33 cellular contexts compared by ENCODE assay signal in genomic region chr6:109103942-109104341, GRCh38. TPM values are rescaled to one million over a fixed set of nuclear protein-coding genes. Genes with fewer than 3 reads are reported as not detected.
DNase-seq lines count a peak whose midpoint lies in the region; ATAC-seq, FAIRE-seq and TF ChIP-seq lines count a peak whose summit lies in the region.
"Had no signal": no experiment of that assay in that cellular context is flagged by ENCODE, and none has a peak within 500 bp of the region (broad histone marks: within the 10 kb centered on the region; RNA-seq: fewer than 3 reads in every experiment).

No MANE protein-coding gene starts in this region.

- H3K27ac ChIP-seq in kidney (ENCODE audit: low read depth in 2 of 2, low read length in 2 of 2) = no peak overlapping the region
- H3K27ac ChIP-seq: cardiac muscle cell, epithelial cell of prostate, psoas muscle, SJSA1 had no signal

- H3K27ac Mint-ChIP-seq in activated T-cell treated with anti-CD3 and anti-CD28 coated beads, Interleukin-2, amount 50 U/mL, for 72 hours = no peak overlapping the region
- H3K27ac Mint-ChIP-seq: activated CD4-positive, alpha-beta memory T cell treated with anti-CD3 and anti-CD28 coated beads, Interleukin-2, amount 10 ng/mL, durations not matched to agents 7 days and 5 days; activated naive CD8-positive, alpha-beta T cell treated with anti-CD3 and anti-CD28 coated beads, Interleukin-2, amount 10 ng/mL, durations not matched to agents 7 days and 5 days; CD8-positive, alpha-beta T cell; natural killer cell; T-cell had no signal

- FAIRE-seq in kidney (lab: Jason Lieb, UNC) = peak; percentile 69
- FAIRE-seq: astrocyte, HTR-8/SVneo had no signal

- no peak for DNase-seq in activated T-cell treated with anti-CD3 and anti-CD28 coated beads, Interleukin-2, amount 50 U/mL, for 72 hours
- no peak for DNase-seq in activated T-cell treated with anti-CD3 and anti-CD28 coated beads, Interleukin-2, amount 50 U/mL, for 1 hour
- DNase-seq in kidney = no peak
- DNase-seq in NCI-H2081 (lab: John Stamatoyannopoulos, UW) = no peak
- DNase-seq in mucosa of descending colon = no peak
- DNase-seq in SIG-M5 (lab: John Stamatoyannopoulos, UW) = no peak
- DNase-seq: activated CD4-positive, alpha-beta memory T cell treated with anti-CD3 and anti-CD28 coated beads, Interleukin-2, amount 10 ng/mL, durations not matched to agents 7 days and 5 days; activated gamma-delta T cell treated with Interleukin-2 at 50 U/mL for 16 hours; activated naive CD8-positive, alpha-beta T cell treated with anti-CD3 and anti-CD28 coated beads, Interleukin-2, amount 10 ng/mL, durations not matched to agents 7 days and 5 days; activated T-cell treated with anti-CD3 and anti-CD28 coated beads for 4 hours; BE2C; CD8-positive, alpha-beta T cell; effector CD4-positive, alpha-beta T cell; H7; hippocampal formation; left cardiac atrium; natural killer cell; NCI-H1092; NCI-H1694; NCI-H2171; nucleus accumbens; psoas muscle; RPMI8226; stimulated activated CD4-positive, alpha-beta T cell treated with anti-CD3 and anti-CD28 coated beads, Interleukin-4, amount 100 ng/mL, for 24 hours; T-cell; trophoblast cell had no signal

- H3K9me3 ChIP-seq in kidney (ENCODE audit: control insufficient read depth in 1 of 2, low read length in 2 of 2) = no peaks in the 10 kb centered on the region
- no peaks in the 10 kb centered on the region for H3K9me3 ChIP-seq in mucosa of descending colon
- H3K9me3 ChIP-seq: BE2C, psoas muscle, SJSA1 had no signal

- H3K9ac ChIP-seq in kidney (ENCODE audit: low read length in 2 of 2) = no peak overlapping the region

- peak; percentile 63 to 64 for ATAC-seq in activated T-cell treated with anti-CD3 and anti-CD28 coated beads, Interleukin-2, amount 50 U/mL, for 72 hours (replicated peaks in 1 of 2)
- ATAC-seq in GM18868 (IDR thresholded peaks at IDR 0.05; ENCODE audit: unreplicated experiment) (peak; percentile 82), HG03432 (IDR thresholded peaks at IDR 0.05; ENCODE audit: unreplicated experiment) (peak; percentile 58), mucosa of descending colon (no peak)
- ATAC-seq: CD8-positive, alpha-beta T cell; left cardiac atrium; natural killer cell; psoas muscle; T-cell had no signal

- no peaks in the 10 kb centered on the region for H3K9me3 Mint-ChIP-seq in activated T-cell treated with anti-CD3 and anti-CD28 coated beads, Interleukin-2, amount 50 U/mL, for 72 hours
- H3K9me3 Mint-ChIP-seq: activated CD4-positive, alpha-beta memory T cell treated with anti-CD3 and anti-CD28 coated beads, Interleukin-2, amount 10 ng/mL, durations not matched to agents 7 days and 5 days; activated naive CD8-positive, alpha-beta T cell treated with anti-CD3 and anti-CD28 coated beads, Interleukin-2, amount 10 ng/mL, durations not matched to agents 7 days and 5 days; CD8-positive, alpha-beta T cell; natural killer cell; T-cell had no signal

- peaks cover 0 to 3% of the 10 kb centered on the region in 2 donors for H3K36me3 Mint-ChIP-seq in activated T-cell treated with anti-CD3 and anti-CD28 coated beads, Interleukin-2, amount 50 U/mL, for 72 hours (ENCODE audit: insufficient read depth in 2 of 2)
- H3K36me3 Mint-ChIP-seq: natural killer cell had no signal

- H3K36me3 ChIP-seq in kidney (ENCODE audit: control insufficient read depth in 1 of 2, insufficient read depth in 2 of 2, low read length in 2 of 2) (no peaks in the 10 kb centered on the region), mucosa of descending colon (ENCODE audit: low read depth) (no peaks in the 10 kb centered on the region)
- H3K36me3 ChIP-seq: BE2C had no signal

- H3K4me1 ChIP-seq in kidney (ENCODE audit: control insufficient read depth in 1 of 2, insufficient read depth in 1 of 2, low read depth in 1 of 2, low read length in 2 of 2) (no peaks in the 10 kb centered on the region), mucosa of descending colon (ENCODE audit: low read depth) (no peaks in the 10 kb centered on the region)
- H3K4me1 ChIP-seq: BE2C, SJSA1 had no signal

- peaks cover 8% of the 10 kb centered on the region for H3K4me1 Mint-ChIP-seq in activated T-cell treated with anti-CD3 and anti-CD28 coated beads, Interleukin-2, amount 50 U/mL, for 72 hours (ENCODE audit: low read depth)
- H3K4me1 Mint-ChIP-seq: natural killer cell had no signal

- intact Hi-C loops in kidney (cut with DNase I) (no loop called here), mucosa of descending colon (cut with DNase I, micrococcal nuclease) (no loop called here)

- H3K4me3 ChIP-seq in kidney (ENCODE audit: low read length in 2 of 2) (no peak overlapping the region), mucosa of descending colon (no peak overlapping the region)
- H3K4me3 ChIP-seq: cardiac muscle cell, psoas muscle, SJSA1 had no signal

- no peak overlapping the region for H3K4me3 Mint-ChIP-seq in activated T-cell treated with anti-CD3 and anti-CD28 coated beads, Interleukin-2, amount 50 U/mL, for 72 hours
- H3K4me3 Mint-ChIP-seq: activated CD4-positive, alpha-beta memory T cell treated with anti-CD3 and anti-CD28 coated beads, Interleukin-2, amount 10 ng/mL, durations not matched to agents 7 days and 5 days; activated naive CD8-positive, alpha-beta T cell treated with anti-CD3 and anti-CD28 coated beads, Interleukin-2, amount 10 ng/mL, durations not matched to agents 7 days and 5 days; CD8-positive, alpha-beta T cell; natural killer cell; T-cell had no signal

- no peak for TF ChIP-seq CTCF in kidney (IDR thresholded peaks at IDR 0.05; ENCODE audit: borderline replicate concordance, extremely low read depth, insufficient read depth)
- no peak for TF ChIP-seq CTCF in mucosa of descending colon (IDR thresholded peaks at IDR 0.05)

- no peaks in the 10 kb centered on the region for H3K27me3 Mint-ChIP-seq in activated T-cell treated with anti-CD3 and anti-CD28 coated beads, Interleukin-2, amount 50 U/mL, for 72 hours (ENCODE audit: low read depth)
- H3K27me3 Mint-ChIP-seq: activated CD4-positive, alpha-beta memory T cell treated with anti-CD3 and anti-CD28 coated beads, Interleukin-2, amount 10 ng/mL, durations not matched to agents 7 days and 5 days; activated naive CD8-positive, alpha-beta T cell treated with anti-CD3 and anti-CD28 coated beads, Interleukin-2, amount 10 ng/mL, durations not matched to agents 7 days and 5 days; T-cell had no signal

RNA-seq across cellular contexts. Expression of gene CEP57L1, which starts 8.6 kb away (rescaled TPM):
- total RNA-seq in activated T-cell treated with anti-CD3 and anti-CD28 coated beads, Interleukin-2, amount 50 U/mL, for 72 hours = 10 to 100 TPM; 21.8 to 22.3 TPM
- total RNA-seq in kidney = 10.6 TPM
- polyA plus RNA-seq in kidney (ENCODE audit: insufficient read depth, low read depth, low replicate concordance) = 6.3 TPM
- total RNA-seq in mucosa of descending colon = 10 to 100 TPM; 12.0 to 15.9 (median 14.1) TPM

RNA-seq across cellular contexts. Expression of gene SESN1, which starts 9.3 kb away (rescaled TPM):
- total RNA-seq in activated T-cell treated with anti-CD3 and anti-CD28 coated beads, Interleukin-2, amount 50 U/mL, for 72 hours = 10 to 100 TPM; 16.2 to 25.7 TPM
- 26.0 TPM for total RNA-seq in kidney
- polyA plus RNA-seq in kidney (ENCODE audit: insufficient read depth, low read depth, low replicate concordance) = 14.8 TPM
- total RNA-seq in mucosa of descending colon = 10 to 100 TPM; 23.5 to 42.6 (median 32.8) TPM
